ENCODE assay signal across 20 cellular contexts in genomic region chr10:111482074-111482350, GRCh38.
"Had no signal": no experiment of that assay in that cellular context is flagged by ENCODE, and none has a peak within 500 bp of the region (broad histone marks: within the 10 kb centered on the region; RNA-seq: fewer than 3 reads in every experiment).

No MANE protein-coding gene starts in this region.

- H3K27me3 ChIP-seq: MG63 had no signal

- H3K9me3 ChIP-seq: MG63 had no signal

- H3K4me3 ChIP-seq: MG63 had no signal

- DNase-seq: IMR-90, Karpas-422, KG1, MG63, NCI-H1092, NCI-H1105 treated with DMSO at 0.1 percent for 48 hours, NCI-H1417 treated with DMSO at 0.1 percent for 48 hours, NCI-H146, NCI-H1694 treated with DMSO at 0.1 percent for 48 hours, NCI-H1930, NCI-H2107, NCI-H2227 treated with DMSO at 0.1 percent for 48 hours, NCI-H524, PC-3, SHP77, T-helper 1 cell had no signal

- ATAC-seq: HepG2, Panc1, PC-3, SK-N-SH treated with all-trans-retinoic acid at 6 μM for 48 hours had no signal

- H3K36me3 ChIP-seq: MG63 had no signal

- H3K27ac ChIP-seq: RWPE1 had no signal
